19 cellular contexts compared by ENCODE assay signal in the genomic region with DNA sequence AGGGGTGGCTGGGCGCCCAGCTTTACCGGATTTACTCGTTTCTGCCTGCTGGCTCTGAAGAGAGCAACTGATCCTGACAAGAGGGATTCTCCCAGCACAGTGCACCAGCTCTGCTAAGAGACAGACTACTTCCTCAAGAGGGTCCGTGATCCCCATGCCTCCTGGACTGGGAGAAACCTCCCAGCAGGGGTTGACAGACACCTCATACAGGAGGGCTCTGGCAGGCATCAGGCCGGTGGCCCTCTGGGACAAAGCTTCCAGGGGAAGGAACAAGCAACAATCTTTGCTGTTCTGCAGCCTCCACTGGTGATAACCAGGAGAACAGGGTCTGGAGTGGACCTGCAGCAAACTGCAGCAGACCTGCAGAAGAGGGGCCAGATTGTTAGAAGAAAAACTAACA.
DNase-seq lines count a peak whose midpoint lies in the region; ATAC-seq lines count a peak whose summit lies in the region.
"Had no signal": no experiment of that assay in that cellular context is flagged by ENCODE, and none has a peak within 500 bp of the region (broad histone marks: within the 10 kb centered on the region; RNA-seq: fewer than 3 reads in every experiment).

No MANE protein-coding gene starts in this region.

- H2BK15ac ChIP-seq in neuronal stem cell (ENCODE audit: low read length), result no peak overlapping the region
- H2BK15ac ChIP-seq in mesenchymal stem cell (ENCODE audit: low read depth, poor library complexity, severe bottlenecking), result no peak overlapping the region

- ATAC-seq in Right ventricle myocardium inferior, result no peak
- ATAC-seq in Right ventricle myocardium superior (ENCODE audit: poor library complexity), result no peak
- ATAC-seq: A549; CD8-positive, alpha-beta T cell; GM12878 had no signal

- no CpG with 5 or more reads among the region's 5 CpGs for whole genome bisulfite sequencing in neuronal stem cell (ENCODE audit: extremely low coverage in 2 of 2, insufficient read length in 2 of 2, insufficient replicate concordance in 1 of 2), 2 donors
- 91% methylated on average over 5 of the region's 5 CpGs for WGBS in mesenchymal stem cell

- H4K91ac ChIP-seq in neuronal stem cell (ENCODE audit: low read depth, low read length, poor library complexity) (no peak overlapping the region), mesenchymal stem cell (ENCODE audit: low read length) (no peak overlapping the region)

- H2BK12ac ChIP-seq in neuronal stem cell (ENCODE audit: low read length), result no peak overlapping the region
- no peak overlapping the region for H2BK12ac ChIP-seq in mesenchymal stem cell (ENCODE audit: low read length in 2 of 2)

- no peak overlapping the region for H3K23ac ChIP-seq in neuronal stem cell (ENCODE audit: low read depth, low read length, poor library complexity)
- H3K23ac ChIP-seq in mesenchymal stem cell (ENCODE audit: low read length in 2 of 2), result no peak overlapping the region

- H3K27me3 ChIP-seq in neuronal stem cell (ENCODE audit: control insufficient read depth in 3 of 3, insufficient read depth in 3 of 3, low read depth in 1 of 3, low read length in 3 of 3) (no peaks in the 10 kb centered on the region), mesenchymal stem cell (ENCODE audit: control insufficient read depth in 1 of 2, insufficient read depth in 1 of 2, low read length in 2 of 2) (no peaks in the 10 kb centered on the region)
- H3K27me3 ChIP-seq: BLaER1 treated with 17β-estradiol and CSF1 and Interleukin-3, amounts not matched to agents 10 nM and 100 nM had no signal

- peak; percentile 60 for DNase-seq in Right ventricle myocardium inferior (ENCODE audit: missing footprints)
- no peak for DNase-seq in Right ventricle myocardium superior
- DNase-seq in islet precursor cell, result peak; percentile 49
- DNase-seq in neuronal stem cell (ENCODE audit: low spot score), result no peak
- DNase-seq in HCEC 1CT, result no peak
- no peak for DNase-seq in KG1 (lab: John Stamatoyannopoulos, UW)
- DNase-seq in mesenchymal stem cell, result no peak
- DNase-seq: AML-193; Caco-2; Calu3; CD4-positive, alpha-beta T cell; CD8-positive, alpha-beta T cell; DMS79 treated with DMSO at 0.1 percent for 48 hours; GDM1 had no signal

- H4K8ac ChIP-seq in neuronal stem cell (ENCODE audit: low read depth, low read length) (no peak overlapping the region), mesenchymal stem cell (ENCODE audit: low read length) (no peak overlapping the region)

- no peak overlapping the region for H3K4me3 ChIP-seq in neuronal stem cell (ENCODE audit: low read length in 2 of 2)
- no peak overlapping the region for H3K4me3 ChIP-seq in mesenchymal stem cell (ENCODE audit: insufficient read depth in 1 of 2, low read depth in 1 of 2, low read length in 2 of 2)
- H3K4me3 ChIP-seq: A549; BLaER1 treated with 17β-estradiol and CSF1 and Interleukin-3, amounts not matched to agents 10 nM and 100 nM; GM12878 had no signal

- peak overlapping the region; percentile 53 for H2AFZ ChIP-seq in neuronal stem cell (ENCODE audit: low read length)
- no peak overlapping the region for H2AFZ ChIP-seq in mesenchymal stem cell (ENCODE audit: low read depth, low read length)

- H2BK5ac ChIP-seq in neuronal stem cell (ENCODE audit: low read length), result no peak overlapping the region
- H2BK5ac ChIP-seq in mesenchymal stem cell (ENCODE audit: low read depth, low read length, poor library complexity, severe bottlenecking), result no peak overlapping the region

- no peaks in the 10 kb centered on the region for H3K4me1 ChIP-seq in neuronal stem cell (ENCODE audit: control insufficient read depth in 2 of 2, insufficient read depth in 1 of 2, low read depth in 1 of 2, low read length in 2 of 2)
- H3K4me1 ChIP-seq in mesenchymal stem cell (ENCODE audit: control insufficient read depth, insufficient read depth, low read depth, low read length), result no peaks in the 10 kb centered on the region
- H3K4me1 ChIP-seq: A549; BLaER1 treated with 17β-estradiol and CSF1 and Interleukin-3, amounts not matched to agents 10 nM and 100 nM; Caco-2 had no signal

- H3K4me2 ChIP-seq in neuronal stem cell (ENCODE audit: insufficient read depth, low read length, poor library complexity, severe bottlenecking) (no peak overlapping the region), mesenchymal stem cell (ENCODE audit: low read length, poor library complexity, severe bottlenecking) (no peak overlapping the region)
- H3K4me2 ChIP-seq: A549; BLaER1 treated with 17β-estradiol and CSF1 and Interleukin-3, amounts not matched to agents 10 nM and 100 nM had no signal

- no peaks in the 10 kb centered on the region for H3K36me3 ChIP-seq in neuronal stem cell (replicated peaks in 1 of 2; ENCODE audit: control insufficient read depth in 2 of 2, insufficient read depth in 2 of 2, low read length in 2 of 2)
- no peaks in the 10 kb centered on the region for H3K36me3 ChIP-seq in mesenchymal stem cell (ENCODE audit: control insufficient read depth in 1 of 2, insufficient read depth in 2 of 2, low read depth in 1 of 2, low read length in 2 of 2)
- H3K36me3 ChIP-seq: BLaER1 treated with 17β-estradiol and CSF1 and Interleukin-3, amounts not matched to agents 10 nM and 100 nM had no signal

- H3K27ac ChIP-seq in neuronal stem cell (replicated peaks; ENCODE audit: low read length) (no peak overlapping the region), mesenchymal stem cell (ENCODE audit: low read length, poor library complexity, severe bottlenecking) (no peak overlapping the region)
- H3K27ac ChIP-seq: 22Rv1; A549; BLaER1 treated with 17β-estradiol and CSF1 and Interleukin-3, amounts not matched to agents 10 nM and 100 nM; C4-2B had no signal

- no peak overlapping the region for H3K4ac ChIP-seq in neuronal stem cell (ENCODE audit: low read length)
- H3K4ac ChIP-seq in mesenchymal stem cell (ENCODE audit: low read depth in 1 of 2, low read length in 2 of 2), result no peak overlapping the region

- H3K9ac ChIP-seq in neuronal stem cell (ENCODE audit: low read depth, low read length, poor library complexity) (no peak overlapping the region), mesenchymal stem cell (ENCODE audit: low read length) (no peak overlapping the region)
- H3K9ac ChIP-seq: BLaER1 treated with 17β-estradiol and CSF1 and Interleukin-3, amounts not matched to agents 10 nM and 100 nM had no signal

- H3K79me1 ChIP-seq in neuronal stem cell (ENCODE audit: low read depth, low read length), result no peaks in the 10 kb centered on the region
- H3K79me1 ChIP-seq in mesenchymal stem cell (replicated peaks; ENCODE audit: low read length, poor library complexity, severe bottlenecking), result no peaks in the 10 kb centered on the region

- H2BK120ac ChIP-seq in neuronal stem cell (ENCODE audit: low read depth, low read length) (no peak overlapping the region), mesenchymal stem cell (ENCODE audit: low read depth, low read length) (no peak overlapping the region)

- H3K9me3 ChIP-seq in neuronal stem cell (replicated peaks in 1 of 2; ENCODE audit: control insufficient read depth in 2 of 2, insufficient read depth in 1 of 2, low read depth in 1 of 2, low read length in 2 of 2) (no peaks in the 10 kb centered on the region), mesenchymal stem cell (ENCODE audit: control insufficient read depth, low read length) (peaks cover 26% of the 10 kb centered on the region)
- H3K9me3 ChIP-seq: A549; BLaER1 treated with 17β-estradiol and CSF1 and Interleukin-3, amounts not matched to agents 10 nM and 100 nM; Caco-2 had no signal

- intact Hi-C loops in Right ventricle myocardium inferior (cut with DNase I) (no loop called here), Right ventricle myocardium superior (cut with DNase I) (no loop called here)

- H3K14ac ChIP-seq in neuronal stem cell (ENCODE audit: low read length), result no peak overlapping the region
- H3K14ac ChIP-seq in mesenchymal stem cell (ENCODE audit: low read length in 2 of 2), result no peak overlapping the region

- no peak overlapping the region for H3K18ac ChIP-seq in neuronal stem cell (ENCODE audit: low read length)
- H3K18ac ChIP-seq in mesenchymal stem cell (ENCODE audit: low read depth in 1 of 2, low read length in 2 of 2), result no peak overlapping the region

- H2AK5ac ChIP-seq in neuronal stem cell (ENCODE audit: low read depth, low read length), result no peak overlapping the region
- no peak overlapping the region for H2AK5ac ChIP-seq in mesenchymal stem cell (ENCODE audit: low read length, severe bottlenecking)

Comparison
In these comparisons a context has a peak if more than half of its experiments do, and no peak if none do; other contexts are left out.
1. DNase-seq: peak in Right ventricle myocardium inferior (single experiment) and islet precursor cell (single experiment); none in Right ventricle myocardium superior (single experiment), neuronal stem cell (single experiment), HCEC 1CT (single experiment), KG1 (single experiment) and mesenchymal stem cell (single experiment).